In the genomic region with DNA sequence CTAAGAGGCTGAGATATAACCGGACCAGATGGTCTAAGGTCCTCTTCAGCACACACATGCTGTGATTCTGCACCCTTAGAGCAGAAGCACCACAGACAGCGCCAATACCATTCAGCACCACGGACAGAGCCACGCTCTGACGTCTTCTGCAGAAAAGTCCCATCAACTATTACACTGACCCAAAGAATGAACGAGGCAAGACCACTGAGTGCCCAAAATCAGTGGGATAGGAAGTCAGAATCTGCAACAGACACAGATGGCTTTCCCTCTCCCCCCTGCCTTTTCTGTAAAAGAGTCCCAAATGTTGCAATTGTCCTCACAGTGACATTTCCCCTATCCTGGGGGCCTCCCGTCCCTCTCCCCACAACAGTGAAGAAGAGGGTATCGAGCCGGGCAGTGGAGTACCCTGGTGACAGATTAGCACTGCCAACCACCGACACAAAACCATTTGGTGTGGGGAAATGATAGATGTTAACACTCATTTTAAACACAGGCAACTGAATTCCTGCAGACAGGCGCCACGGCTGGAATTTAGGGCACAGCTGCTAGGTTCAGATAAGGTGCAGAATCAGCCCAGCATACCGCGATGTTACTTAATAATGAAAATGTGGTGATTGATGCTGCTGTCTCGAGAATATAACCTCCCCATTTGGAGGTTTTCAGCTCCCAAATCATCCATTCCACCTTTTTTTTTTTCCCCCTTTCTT, we compare ENCODE assay signal across 1 cellular context.
A peak's percentile ranks its signal among the peaks of the same experiment; 100 is the strongest.
TF ChIP-seq lines count a peak whose summit lies in the region.

No MANE protein-coding gene starts in this region.

TF ChIP-seq in K562, 482 proteins besides CTCF, POLR2A, EP300 and RAD21 (continued from another document and continues in another):
- TF ChIP-seq, protein P1, sequence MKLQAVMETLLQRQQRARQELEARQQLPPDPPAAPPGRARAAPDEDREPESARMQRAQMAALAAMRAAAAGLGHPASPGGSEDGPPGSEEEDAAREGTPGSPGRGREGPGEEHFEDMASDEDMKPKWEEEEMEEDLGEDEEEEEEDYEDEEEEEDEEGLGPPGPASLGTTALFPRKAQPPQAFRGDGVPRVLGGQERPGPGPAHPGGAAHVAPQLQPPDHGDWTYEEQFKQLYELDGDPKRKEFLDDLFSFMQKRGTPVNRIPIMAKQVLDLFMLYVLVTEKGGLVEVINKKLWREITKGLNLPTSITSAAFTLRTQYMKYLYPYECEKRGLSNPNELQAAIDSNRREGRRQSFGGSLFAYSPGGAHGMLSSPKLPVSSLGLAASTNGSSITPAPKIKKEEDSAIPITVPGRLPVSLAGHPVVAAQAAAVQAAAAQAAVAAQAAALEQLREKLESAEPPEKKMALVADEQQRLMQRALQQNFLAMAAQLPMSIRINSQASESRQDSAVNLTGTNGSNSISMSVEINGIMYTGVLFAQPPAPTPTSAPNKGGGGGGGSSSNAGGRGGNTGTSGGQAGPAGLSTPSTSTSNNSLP (IDR thresholded peaks at IDR 0.05; ENCODE audit: borderline replicate concordance, low read depth, low read length): no peak
- TF ChIP-seq, protein P2, sequence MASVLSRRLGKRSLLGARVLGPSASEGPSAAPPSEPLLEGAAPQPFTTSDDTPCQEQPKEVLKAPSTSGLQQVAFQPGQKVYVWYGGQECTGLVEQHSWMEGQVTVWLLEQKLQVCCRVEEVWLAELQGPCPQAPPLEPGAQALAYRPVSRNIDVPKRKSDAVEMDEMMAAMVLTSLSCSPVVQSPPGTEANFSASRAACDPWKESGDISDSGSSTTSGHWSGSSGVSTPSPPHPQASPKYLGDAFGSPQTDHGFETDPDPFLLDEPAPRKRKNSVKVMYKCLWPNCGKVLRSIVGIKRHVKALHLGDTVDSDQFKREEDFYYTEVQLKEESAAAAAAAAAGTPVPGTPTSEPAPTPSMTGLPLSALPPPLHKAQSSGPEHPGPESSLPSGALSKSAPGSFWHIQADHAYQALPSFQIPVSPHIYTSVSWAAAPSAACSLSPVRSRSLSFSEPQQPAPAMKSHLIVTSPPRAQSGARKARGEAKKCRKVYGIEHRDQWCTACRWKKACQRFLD (CRISPR knock-in tag; IDR thresholded peaks at IDR 0.05): peak; percentile 94; the same call in 1 of the 2 replicates
- TF ChIP-seq NR2C1 (IDR thresholded peaks at IDR 0.05): no peak
- peak; percentile 49; the same call in 1 of the 2 replicates for TF ChIP-seq NR2C1 (tag; IDR thresholded peaks at IDR 0.05)
- TF ChIP-seq MYNN (IDR thresholded peaks at IDR 0.05): no peak
- TF ChIP-seq MYNN (CRISPR knock-in tag; IDR thresholded peaks at IDR 0.05): peak; percentile 92
- TF ChIP-seq, protein P3, sequence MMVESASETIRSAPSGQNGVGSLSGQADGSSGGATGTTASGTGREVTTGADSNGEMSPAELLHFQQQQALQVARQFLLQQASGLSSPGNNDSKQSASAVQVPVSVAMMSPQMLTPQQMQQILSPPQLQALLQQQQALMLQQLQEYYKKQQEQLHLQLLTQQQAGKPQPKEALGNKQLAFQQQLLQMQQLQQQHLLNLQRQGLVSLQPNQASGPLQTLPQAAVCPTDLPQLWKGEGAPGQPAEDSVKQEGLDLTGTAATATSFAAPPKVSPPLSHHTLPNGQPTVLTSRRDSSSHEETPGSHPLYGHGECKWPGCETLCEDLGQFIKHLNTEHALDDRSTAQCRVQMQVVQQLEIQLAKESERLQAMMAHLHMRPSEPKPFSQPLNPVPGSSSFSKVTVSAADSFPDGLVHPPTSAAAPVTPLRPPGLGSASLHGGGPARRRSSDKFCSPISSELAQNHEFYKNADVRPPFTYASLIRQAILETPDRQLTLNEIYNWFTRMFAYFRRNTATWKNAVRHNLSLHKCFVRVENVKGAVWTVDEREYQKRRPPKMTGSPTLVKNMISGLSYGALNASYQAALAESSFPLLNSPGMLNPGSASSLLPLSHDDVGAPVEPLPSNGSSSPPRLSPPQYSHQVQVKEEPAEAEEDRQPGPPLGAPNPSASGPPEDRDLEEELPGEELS (CRISPR knock-in tag; IDR thresholded peaks at IDR 0.05; ENCODE audit: borderline replicate concordance): peak; percentile 65; the same call in 1 of the 2 replicates
- no peak for TF ChIP-seq LARP7 (IDR thresholded peaks at IDR 0.05)
- TF ChIP-seq ZNF696 (CRISPR knock-in tag; conservative IDR thresholded peaks at IDR 0.05): no peak
- peak; percentile 64; the same call in 1 of the 2 replicates for TF ChIP-seq NR2C2 (CRISPR knock-in tag; IDR thresholded peaks at IDR 0.05)
- no peak for TF ChIP-seq NR2C2 (tag; IDR thresholded peaks at IDR 0.05)
- TF ChIP-seq NR3C1 (CRISPR knock-in tag; IDR thresholded peaks at IDR 0.05): peak; percentile 88; the same call in 1 of the 2 replicates
- peak; percentile 19 to 39; a peak in 1 of 3 replicates for TF ChIP-seq CBX3 (IDR thresholded peaks at IDR 0.05; ENCODE audit: borderline replicate concordance in 1 of 2, low read length in 2 of 2)
- TF ChIP-seq MCM5 (IDR thresholded peaks at IDR 0.05; ENCODE audit: low read depth): no peak
- no peak for TF ChIP-seq FIP1L1 (IDR thresholded peaks at IDR 0.05; ENCODE audit: low read depth, low read length, poor library complexity, severe bottlenecking)
- no peak for TF ChIP-seq RBM17 (IDR thresholded peaks at IDR 0.05; ENCODE audit: borderline replicate concordance, low read depth, low read length)
- peak; percentile 61; the same call in 1 of the 2 replicates for TF ChIP-seq STAG1 (CRISPR knock-in tag; IDR thresholded peaks at IDR 0.05; ENCODE audit: borderline replicate concordance)
- no peak for TF ChIP-seq EGR1 (conservative IDR thresholded peaks at IDR 0.05)
- TF ChIP-seq TAL1 (IDR thresholded peaks at IDR 0.05): peak; percentile 69
- TF ChIP-seq, protein P4, sequence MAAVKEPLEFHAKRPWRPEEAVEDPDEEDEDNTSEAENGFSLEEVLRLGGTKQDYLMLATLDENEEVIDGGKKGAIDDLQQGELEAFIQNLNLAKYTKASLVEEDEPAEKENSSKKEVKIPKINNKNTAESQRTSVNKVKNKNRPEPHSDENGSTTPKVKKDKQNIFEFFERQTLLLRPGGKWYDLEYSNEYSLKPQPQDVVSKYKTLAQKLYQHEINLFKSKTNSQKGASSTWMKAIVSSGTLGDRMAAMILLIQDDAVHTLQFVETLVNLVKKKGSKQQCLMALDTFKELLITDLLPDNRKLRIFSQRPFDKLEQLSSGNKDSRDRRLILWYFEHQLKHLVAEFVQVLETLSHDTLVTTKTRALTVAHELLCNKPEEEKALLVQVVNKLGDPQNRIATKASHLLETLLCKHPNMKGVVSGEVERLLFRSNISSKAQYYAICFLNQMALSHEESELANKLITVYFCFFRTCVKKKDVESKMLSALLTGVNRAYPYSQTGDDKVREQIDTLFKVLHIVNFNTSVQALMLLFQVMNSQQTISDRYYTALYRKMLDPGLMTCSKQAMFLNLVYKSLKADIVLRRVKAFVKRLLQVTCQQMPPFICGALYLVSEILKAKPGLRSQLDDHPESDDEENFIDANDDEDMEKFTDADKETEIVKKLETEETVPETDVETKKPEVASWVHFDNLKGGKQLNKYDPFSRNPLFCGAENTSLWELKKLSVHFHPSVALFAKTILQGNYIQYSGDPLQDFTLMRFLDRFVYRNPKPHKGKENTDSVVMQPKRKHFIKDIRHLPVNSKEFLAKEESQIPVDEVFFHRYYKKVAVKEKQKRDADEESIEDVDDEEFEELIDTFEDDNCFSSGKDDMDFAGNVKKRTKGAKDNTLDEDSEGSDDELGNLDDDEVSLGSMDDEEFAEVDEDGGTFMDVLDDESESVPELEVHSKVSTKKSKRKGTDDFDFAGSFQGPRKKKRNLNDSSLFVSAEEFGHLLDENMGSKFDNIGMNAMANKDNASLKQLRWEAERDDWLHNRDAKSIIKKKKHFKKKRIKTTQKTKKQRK (IDR thresholded peaks at IDR 0.05; ENCODE audit: borderline replicate concordance, low read depth, low read length): no peak
- TF ChIP-seq ZNF184 (CRISPR knock-in tag; IDR thresholded peaks at IDR 0.05): 0 out of 2 replicates have a peak, but pooled peaks have one; percentile 14
- no peak for TF ChIP-seq LEF1 (IDR thresholded peaks at IDR 0.05)
- TF ChIP-seq NR1H2 (CRISPR knock-in tag; IDR thresholded peaks at IDR 0.05): peak; percentile 97; the same call in 1 of the 2 replicates
- no peak for TF ChIP-seq CREBBP (IDR thresholded peaks at IDR 0.05; ENCODE audit: low read depth, low read length)
- TF ChIP-seq, protein P5, sequence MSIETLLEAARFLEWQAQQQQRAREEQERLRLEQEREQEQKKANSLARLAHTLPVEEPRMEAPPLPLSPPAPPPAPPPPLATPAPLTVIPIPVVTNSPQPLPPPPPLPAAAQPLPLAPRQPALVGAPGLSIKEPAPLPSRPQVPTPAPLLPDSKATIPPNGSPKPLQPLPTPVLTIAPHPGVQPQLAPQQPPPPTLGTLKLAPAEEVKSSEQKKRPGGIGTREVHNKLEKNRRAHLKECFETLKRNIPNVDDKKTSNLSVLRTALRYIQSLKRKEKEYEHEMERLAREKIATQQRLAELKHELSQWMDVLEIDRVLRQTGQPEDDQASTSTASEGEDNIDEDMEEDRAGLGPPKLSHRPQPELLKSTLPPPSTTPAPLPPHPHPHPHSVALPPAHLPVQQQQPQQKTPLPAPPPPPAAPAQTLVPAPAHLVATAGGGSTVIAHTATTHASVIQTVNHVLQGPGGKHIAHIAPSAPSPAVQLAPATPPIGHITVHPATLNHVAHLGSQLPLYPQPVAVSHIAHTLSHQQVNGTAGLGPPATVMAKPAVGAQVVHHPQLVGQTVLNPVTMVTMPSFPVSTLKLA (conservative IDR thresholded peaks at IDR 0.05): peak in 1 of 2 experiments; percentile 60; a peak in 1 of 4 replicates
- peak; percentile 81 for TF ChIP-seq ZNF263 (CRISPR knock-in tag; IDR thresholded peaks at IDR 0.05; ENCODE audit: borderline replicate concordance)
- TF ChIP-seq CREB1 (IDR thresholded peaks at IDR 0.05): peak; percentile 72
- TF ChIP-seq CREB1 (CRISPR knock-in tag; IDR thresholded peaks at IDR 0.05): peak; percentile 83
- TF ChIP-seq BACH1 (tag; IDR thresholded peaks at IDR 0.05): peak; percentile 79; the same call in 1 of the 2 replicates
- TF ChIP-seq, protein P6, sequence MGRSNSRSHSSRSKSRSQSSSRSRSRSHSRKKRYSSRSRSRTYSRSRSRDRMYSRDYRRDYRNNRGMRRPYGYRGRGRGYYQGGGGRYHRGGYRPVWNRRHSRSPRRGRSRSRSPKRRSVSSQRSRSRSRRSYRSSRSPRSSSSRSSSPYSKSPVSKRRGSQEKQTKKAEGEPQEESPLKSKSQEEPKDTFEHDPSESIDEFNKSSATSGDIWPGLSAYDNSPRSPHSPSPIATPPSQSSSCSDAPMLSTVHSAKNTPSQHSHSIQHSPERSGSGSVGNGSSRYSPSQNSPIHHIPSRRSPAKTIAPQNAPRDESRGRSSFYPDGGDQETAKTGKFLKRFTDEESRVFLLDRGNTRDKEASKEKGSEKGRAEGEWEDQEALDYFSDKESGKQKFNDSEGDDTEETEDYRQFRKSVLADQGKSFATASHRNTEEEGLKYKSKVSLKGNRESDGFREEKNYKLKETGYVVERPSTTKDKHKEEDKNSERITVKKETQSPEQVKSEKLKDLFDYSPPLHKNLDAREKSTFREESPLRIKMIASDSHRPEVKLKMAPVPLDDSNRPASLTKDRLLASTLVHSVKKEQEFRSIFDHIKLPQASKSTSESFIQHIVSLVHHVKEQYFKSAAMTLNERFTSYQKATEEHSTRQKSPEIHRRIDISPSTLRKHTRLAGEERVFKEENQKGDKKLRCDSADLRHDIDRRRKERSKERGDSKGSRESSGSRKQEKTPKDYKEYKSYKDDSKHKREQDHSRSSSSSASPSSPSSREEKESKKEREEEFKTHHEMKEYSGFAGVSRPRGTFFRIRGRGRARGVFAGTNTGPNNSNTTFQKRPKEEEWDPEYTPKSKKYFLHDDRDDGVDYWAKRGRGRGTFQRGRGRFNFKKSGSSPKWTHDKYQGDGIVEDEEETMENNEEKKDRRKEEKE (IDR thresholded peaks at IDR 0.05; ENCODE audit: borderline replicate concordance in 1 of 2, control insufficient read depth in 1 of 2, low read depth in 2 of 2, low read length in 1 of 2): no peak
- no peak for TF ChIP-seq KAT7 (CRISPR knock-in tag; IDR thresholded peaks at IDR 0.05; ENCODE audit: borderline replicate concordance)
- TF ChIP-seq SIN3A (IDR thresholded peaks at IDR 0.05; ENCODE audit: borderline replicate concordance in 2 of 2, control insufficient read depth in 1 of 2, low read depth in 2 of 2, low read length in 2 of 2): peak; percentile 67 to 96; a peak in 3 of 4 replicates
- peak; percentile 74 for TF ChIP-seq MEIS2 (IDR thresholded peaks at IDR 0.05; ENCODE audit: partially characterized antibody)
- TF ChIP-seq, protein P7, sequence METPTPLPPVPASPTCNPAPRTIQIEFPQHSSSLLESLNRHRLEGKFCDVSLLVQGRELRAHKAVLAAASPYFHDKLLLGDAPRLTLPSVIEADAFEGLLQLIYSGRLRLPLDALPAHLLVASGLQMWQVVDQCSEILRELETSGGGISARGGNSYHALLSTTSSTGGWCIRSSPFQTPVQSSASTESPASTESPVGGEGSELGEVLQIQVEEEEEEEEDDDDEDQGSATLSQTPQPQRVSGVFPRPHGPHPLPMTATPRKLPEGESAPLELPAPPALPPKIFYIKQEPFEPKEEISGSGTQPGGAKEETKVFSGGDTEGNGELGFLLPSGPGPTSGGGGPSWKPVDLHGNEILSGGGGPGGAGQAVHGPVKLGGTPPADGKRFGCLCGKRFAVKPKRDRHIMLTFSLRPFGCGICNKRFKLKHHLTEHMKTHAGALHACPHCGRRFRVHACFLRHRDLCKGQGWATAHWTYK (CRISPR knock-in tag; IDR thresholded peaks at IDR 0.05): peak; percentile 63; the same call in 1 of the 2 replicates
- TF ChIP-seq, protein P8, sequence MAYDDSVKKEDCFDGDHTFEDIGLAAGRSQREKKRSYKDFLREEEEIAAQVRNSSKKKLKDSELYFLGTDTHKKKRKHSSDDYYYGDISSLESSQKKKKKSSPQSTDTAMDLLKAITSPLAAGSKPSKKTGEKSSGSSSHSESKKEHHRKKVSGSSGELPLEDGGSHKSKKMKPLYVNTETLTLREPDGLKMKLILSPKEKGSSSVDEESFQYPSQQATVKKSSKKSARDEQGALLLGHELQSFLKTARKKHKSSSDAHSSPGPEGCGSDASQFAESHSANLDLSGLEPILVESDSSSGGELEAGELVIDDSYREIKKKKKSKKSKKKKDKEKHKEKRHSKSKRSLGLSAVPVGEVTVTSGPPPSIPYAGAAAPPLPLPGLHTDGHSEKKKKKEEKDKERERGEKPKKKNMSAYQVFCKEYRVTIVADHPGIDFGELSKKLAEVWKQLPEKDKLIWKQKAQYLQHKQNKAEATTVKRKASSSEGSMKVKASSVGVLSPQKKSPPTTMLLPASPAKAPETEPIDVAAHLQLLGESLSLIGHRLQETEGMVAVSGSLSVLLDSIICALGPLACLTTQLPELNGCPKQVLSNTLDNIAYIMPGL (CRISPR knock-in tag; IDR thresholded peaks at IDR 0.05): peak; percentile 71; the same call in 1 of the 2 replicates
- peak; percentile 53; the same call in 1 of the 2 replicates for TF ChIP-seq NCOR1 (IDR thresholded peaks at IDR 0.05)
- TF ChIP-seq ATF1 (CRISPR knock-in tag; IDR thresholded peaks at IDR 0.05): peak; percentile 53; the same call in 1 of the 2 replicates
- peak; percentile 92 for TF ChIP-seq ATF1 (tag; IDR thresholded peaks at IDR 0.05)
- no peak for TF ChIP-seq ZNF444 (CRISPR knock-in tag; IDR thresholded peaks at IDR 0.05)
- no peak for TF ChIP-seq ZKSCAN1 (IDR thresholded peaks at IDR 0.05; ENCODE audit: low read depth, low read length)
- TF ChIP-seq TOE1 (IDR thresholded peaks at IDR 0.05; ENCODE audit: borderline replicate concordance): no peak
- no peak for TF ChIP-seq TOE1 (CRISPR knock-in tag; IDR thresholded peaks at IDR 0.05; ENCODE audit: borderline replicate concordance, low read depth)
- TF ChIP-seq, protein P9, sequence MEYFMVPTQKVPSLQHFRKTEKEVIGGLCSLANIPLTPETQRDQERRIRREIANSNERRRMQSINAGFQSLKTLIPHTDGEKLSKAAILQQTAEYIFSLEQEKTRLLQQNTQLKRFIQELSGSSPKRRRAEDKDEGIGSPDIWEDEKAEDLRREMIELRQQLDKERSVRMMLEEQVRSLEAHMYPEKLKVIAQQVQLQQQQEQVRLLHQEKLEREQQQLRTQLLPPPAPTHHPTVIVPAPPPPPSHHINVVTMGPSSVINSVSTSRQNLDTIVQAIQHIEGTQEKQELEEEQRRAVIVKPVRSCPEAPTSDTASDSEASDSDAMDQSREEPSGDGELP (CRISPR knock-in tag; IDR thresholded peaks at IDR 0.05; ENCODE audit: borderline replicate concordance): peak; percentile 67
